In the genomic region with DNA sequence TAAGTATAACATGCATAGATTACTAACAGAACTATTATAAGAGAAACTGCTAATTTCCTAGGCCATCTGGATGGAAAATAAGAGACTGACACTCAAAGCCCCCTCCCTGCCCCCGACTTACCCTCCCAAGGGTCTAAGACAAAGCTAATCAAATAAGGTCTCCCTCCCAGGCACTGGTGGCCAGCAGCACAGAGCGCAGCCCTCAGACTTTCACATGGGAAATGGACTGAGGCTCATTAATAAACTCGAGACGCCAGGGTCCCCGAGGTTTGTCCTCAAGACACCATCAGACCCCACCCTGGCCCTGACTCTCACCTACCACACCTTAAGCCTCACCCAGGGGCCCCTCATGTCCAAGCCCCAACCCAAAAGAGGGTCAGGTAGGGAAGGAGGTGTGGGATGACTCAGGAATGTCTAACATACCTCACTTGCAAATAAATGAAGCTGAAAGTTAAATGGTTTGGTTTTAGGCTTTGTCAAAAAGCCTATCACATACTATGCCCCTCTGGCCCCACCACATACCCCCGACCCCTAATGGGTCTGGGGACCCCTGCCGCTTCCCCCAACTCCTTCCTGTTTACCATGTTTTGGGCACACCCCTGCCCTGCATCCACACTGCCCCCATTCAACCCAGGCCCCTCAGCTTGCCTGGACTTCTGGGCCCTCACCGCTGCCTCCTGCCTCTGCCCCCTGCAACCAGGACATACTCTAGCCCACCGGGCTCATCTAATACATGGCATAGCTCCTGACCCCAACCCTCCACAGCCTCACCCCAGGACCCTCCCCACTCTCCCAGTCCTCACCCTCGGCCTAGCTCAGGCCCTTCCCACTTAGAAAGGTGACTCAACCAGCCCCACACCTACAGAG, we compare ENCODE assay signal across 1 cellular context.
TF ChIP-seq lines count a peak whose summit lies in the region.

No MANE protein-coding gene starts in this region.

TF ChIP-seq in H1, 55 proteins besides CTCF, POLR2A, EP300 and RAD21:
- TF ChIP-seq SIRT6 (IDR thresholded peaks at IDR 0.05; ENCODE audit: low read length) (no peak), SP1 (IDR thresholded peaks at IDR 0.05; ENCODE audit: low read depth, low read length) (0 out of 2 replicates have a peak, but pooled peaks have one; percentile 29), SIN3A (conservative IDR thresholded peaks at IDR 0.05 in 1 of 2, IDR thresholded peaks at IDR 0.05 in 1 of 2; ENCODE audit: low read depth in 1 of 2, low read length in 2 of 2) (no peak), NRF1 (IDR thresholded peaks at IDR 0.05; ENCODE audit: low read depth, low read length) (no peak)
